Comparison of ENCODE assay signal across 21 cellular contexts in genomic region chr1:48680411-48681035, GRCh38.
DNase-seq lines count a peak whose midpoint lies in the region; ATAC-seq and TF ChIP-seq lines count a peak whose summit lies in the region.
"Had no signal": no experiment of that assay in that cellular context is flagged by ENCODE, and none has a peak within 500 bp of the region (broad histone marks: within the 10 kb centered on the region; RNA-seq: fewer than 3 reads in every experiment).

No MANE protein-coding gene starts in this region.

- H3K9me3 Mint-ChIP-seq in type B pancreatic cell = no peaks in the 10 kb centered on the region
- no peaks in the 10 kb centered on the region for H3K9me3 Mint-ChIP-seq in activated naive CD4-positive, alpha-beta T cell treated with anti-CD3 and anti-CD28 coated beads for 36 hours
- H3K9me3 Mint-ChIP-seq: activated B cell treated with CpG ODN at 0.5 μM for 24 hours, T-cell had no signal

- H3K36me3 Mint-ChIP-seq in type B pancreatic cell = no peaks in the 10 kb centered on the region
- no peaks in the 10 kb centered on the region for H3K36me3 Mint-ChIP-seq in activated naive CD4-positive, alpha-beta T cell treated with anti-CD3 and anti-CD28 coated beads for 36 hours (ENCODE audit: low read depth)
- H3K36me3 Mint-ChIP-seq: activated CD8-positive, alpha-beta memory T cell treated with anti-CD3 and anti-CD28 coated beads, Interleukin-2, amount 10 ng/mL, durations not matched to agents 7 days and 5 days; T-cell had no signal

- TF ChIP-seq CTCF in PC-3 (conservative IDR thresholded peaks at IDR 0.05; ENCODE audit: low read depth, low read length) = peak; percentile 37; the same call in 1 of the 2 replicates
- peak; percentile 43 for TF ChIP-seq CTCF in epithelial cell of proximal tubule (conservative IDR thresholded peaks at IDR 0.05; ENCODE audit: low read depth, low read length)
- peak; percentile 44 for TF ChIP-seq CTCF in type B pancreatic cell (conservative IDR thresholded peaks at IDR 0.05)
- TF ChIP-seq CTCF in GM10266 (IDR thresholded peaks at IDR 0.05; ENCODE audit: control insufficient read depth, insufficient read depth, low read depth, missing control alignments) = no peak

- DNase-seq in NCI-H2227 (lab: John Stamatoyannopoulos, UW; ENCODE audit: unreplicated experiment) = peak; percentile 14
- DNase-seq in NCI-H2227 treated with DMSO at 0.1 percent for 48 hours (lab: John Stamatoyannopoulos, UW) = no peak
- DNase-seq in PC-3 = peak; percentile 37
- DNase-seq in epithelial cell of proximal tubule (ENCODE audit: low read depth) = no peak
- no peak for DNase-seq in type B pancreatic cell (ENCODE audit: extremely low spot score, unreplicated experiment)
- DNase-seq in NCI-H446 treated with DMSO at 0.1 percent for 48 hours (lab: John Stamatoyannopoulos, UW) = no peak
- DNase-seq in activated naive CD4-positive, alpha-beta T cell treated with anti-CD3 and anti-CD28 coated beads for 36 hours = no peak
- DNase-seq in GM10266 (ENCODE audit: extremely low spot score) = no peak
- DNase-seq: activated B cell treated with CpG ODN at 0.5 μM for 24 hours; activated CD8-positive, alpha-beta memory T cell treated with anti-CD3 and anti-CD28 coated beads, Interleukin-2, amount 10 ng/mL, durations not matched to agents 7 days and 5 days; activated effector memory CD4-positive, alpha-beta T cell treated with anti-CD3 and anti-CD28 coated beads, Interleukin-2, amount 50 U/mL, for 16 hours; dermis blood vessel endothelial cell; GDM1; head of caudate nucleus; KG1; NCI-H526 treated with DMSO at 0.1 percent for 48 hours; nucleus accumbens; T-cell; transverse colon had no signal

- no peak overlapping the region for H3K27ac ChIP-seq in PC-3 (ENCODE audit: low read length)
- H3K27ac ChIP-seq: A549, transverse colon had no signal

- no peaks in the 10 kb centered on the region for H3K36me3 ChIP-seq in PC-3 (ENCODE audit: low read depth, low read length)
- H3K36me3 ChIP-seq: transverse colon had no signal

- CTCF ChIA-PET in PC-3 (lab: Charles Lee) = interaction anchor here (0.6 to 0.8 kb wide), 2 partner anchors 108 to 190 kb away, joined by 3 to 5 read pairs; no protein-coding TSS in a partner anchor
- CTCF ChIA-PET in activated naive CD4-positive, alpha-beta T cell treated with anti-CD3 and anti-CD28 coated beads for 36 hours (lab: Charles Lee) = interaction anchor here (0.6 to 1.7 kb wide), 2 partner anchors 12 to 16 kb away, joined by 3 to 5 read pairs; no protein-coding TSS in a partner anchor

- no peaks in the 10 kb centered on the region for H3F3A ChIP-seq in PC-3 (ENCODE audit: low read length, unreplicated experiment)

- H3K4me3 Mint-ChIP-seq in type B pancreatic cell = no peak overlapping the region
- no peak overlapping the region for H3K4me3 Mint-ChIP-seq in activated naive CD4-positive, alpha-beta T cell treated with anti-CD3 and anti-CD28 coated beads for 36 hours
- H3K4me3 Mint-ChIP-seq: activated B cell treated with CpG ODN at 0.5 μM for 24 hours; activated CD8-positive, alpha-beta memory T cell treated with anti-CD3 and anti-CD28 coated beads, Interleukin-2, amount 10 ng/mL, durations not matched to agents 7 days and 5 days; T-cell had no signal

- peaks cover 23% of the 10 kb centered on the region for H3K27me3 Mint-ChIP-seq in type B pancreatic cell
- H3K27me3 Mint-ChIP-seq in activated naive CD4-positive, alpha-beta T cell treated with anti-CD3 and anti-CD28 coated beads for 36 hours (ENCODE audit: low read depth) = no peaks in the 10 kb centered on the region
- H3K27me3 Mint-ChIP-seq: activated CD8-positive, alpha-beta memory T cell treated with anti-CD3 and anti-CD28 coated beads, Interleukin-2, amount 10 ng/mL, durations not matched to agents 7 days and 5 days had no signal

- H3K9me2 ChIP-seq in PC-3 (replicated peaks; ENCODE audit: low read length) = no peaks in the 10 kb centered on the region

- no TSS peak for BruUV-seq in PC-3 (replicated peaks; lab: Mats Ljungman, UMichigan)

- no peaks in the 10 kb centered on the region for H3K79me2 ChIP-seq in PC-3 (ENCODE audit: low read length)

- no peak overlapping the region for H3K27ac Mint-ChIP-seq in type B pancreatic cell
- H3K27ac Mint-ChIP-seq in activated naive CD4-positive, alpha-beta T cell treated with anti-CD3 and anti-CD28 coated beads for 36 hours = no peak overlapping the region
- H3K27ac Mint-ChIP-seq: activated B cell treated with CpG ODN at 0.5 μM for 24 hours; activated CD8-positive, alpha-beta memory T cell treated with anti-CD3 and anti-CD28 coated beads, Interleukin-2, amount 10 ng/mL, durations not matched to agents 7 days and 5 days; T-cell had no signal

- H4K20me1 ChIP-seq in PC-3 (ENCODE audit: low read length) = no peaks in the 10 kb centered on the region

- peaks cover under 1% of the 10 kb centered on the region; the same call in 1 of the 2 replicates for H3K4me1 ChIP-seq in PC-3 (ENCODE audit: insufficient read depth, low read length)
- H3K4me1 ChIP-seq: A549, transverse colon had no signal

- intact Hi-C loops in PC-3 (cut with micrococcal nuclease) = loop anchor here (2.0 kb wide), 1 partner anchor 128 kb away; no protein-coding TSS in a partner anchor
- intact Hi-C loops in activated naive CD4-positive, alpha-beta T cell treated with anti-CD3 and anti-CD28 coated beads for 36 hours (cut with micrococcal nuclease) = no loop called here

- peaks cover 19% of the 10 kb centered on the region for H3K4me1 Mint-ChIP-seq in type B pancreatic cell (ENCODE audit: unreplicated experiment)
- no peaks in the 10 kb centered on the region for H3K4me1 Mint-ChIP-seq in activated naive CD4-positive, alpha-beta T cell treated with anti-CD3 and anti-CD28 coated beads for 36 hours (ENCODE audit: low read depth)
- H3K4me1 Mint-ChIP-seq: activated CD8-positive, alpha-beta memory T cell treated with anti-CD3 and anti-CD28 coated beads, Interleukin-2, amount 10 ng/mL, durations not matched to agents 7 days and 5 days; T-cell had no signal

- H2AFZ ChIP-seq in PC-3 (ENCODE audit: low read length) = no peak overlapping the region

- no peak overlapping the region for H3K9ac ChIP-seq in PC-3 (ENCODE audit: low read length)

- no peak overlapping the region for H3K4me3 ChIP-seq in PC-3 (ENCODE audit: low read length)
- no peak overlapping the region for H3K4me3 ChIP-seq in epithelial cell of proximal tubule (ENCODE audit: low read depth, low read length)
- H3K4me3 ChIP-seq: A549, transverse colon had no signal

- H3K4me2 ChIP-seq in PC-3 (ENCODE audit: low read length) = no peak overlapping the region
- H3K4me2 ChIP-seq: A549 had no signal

- H3K27me3 ChIP-seq in PC-3 (ENCODE audit: low read length) = no peaks in the 10 kb centered on the region
- H3K27me3 ChIP-seq: transverse colon had no signal

- ATAC-seq in PC-3 = peak; percentile 29; the same call in 1 of the 2 replicates
- ATAC-seq: A549; activated CD8-positive, alpha-beta memory T cell treated with anti-CD3 and anti-CD28 coated beads, Interleukin-2, amount 10 ng/mL, durations not matched to agents 7 days and 5 days; esophagus mucosa; T-cell had no signal

- no peaks in the 10 kb centered on the region for H3K9me3 ChIP-seq in PC-3 (ENCODE audit: low read length)
- H3K9me3 ChIP-seq: A549, transverse colon had no signal

- POLR2A ChIA-PET in PC-3 (lab: Charles Lee; ENCODE audit: unreplicated experiment) = no interaction called here

Comparison
In these comparisons a context has a peak if more than half of its experiments do, and no peak if none do; other contexts are left out.
1. DNase-seq: peak in NCI-H2227 (single experiment) and PC-3 (single experiment); none in NCI-H2227 treated with DMSO at 0.1 percent for 48 hours (single experiment), epithelial cell of proximal tubule (single experiment), type B pancreatic cell (single experiment), NCI-H446 treated with DMSO at 0.1 percent for 48 hours (single experiment), activated naive CD4-positive, alpha-beta T cell treated with anti-CD3 and anti-CD28 coated beads for 36 hours (single experiment) and GM10266 (single experiment).